1 cellular context compared by ENCODE assay signal in the genomic region with DNA sequence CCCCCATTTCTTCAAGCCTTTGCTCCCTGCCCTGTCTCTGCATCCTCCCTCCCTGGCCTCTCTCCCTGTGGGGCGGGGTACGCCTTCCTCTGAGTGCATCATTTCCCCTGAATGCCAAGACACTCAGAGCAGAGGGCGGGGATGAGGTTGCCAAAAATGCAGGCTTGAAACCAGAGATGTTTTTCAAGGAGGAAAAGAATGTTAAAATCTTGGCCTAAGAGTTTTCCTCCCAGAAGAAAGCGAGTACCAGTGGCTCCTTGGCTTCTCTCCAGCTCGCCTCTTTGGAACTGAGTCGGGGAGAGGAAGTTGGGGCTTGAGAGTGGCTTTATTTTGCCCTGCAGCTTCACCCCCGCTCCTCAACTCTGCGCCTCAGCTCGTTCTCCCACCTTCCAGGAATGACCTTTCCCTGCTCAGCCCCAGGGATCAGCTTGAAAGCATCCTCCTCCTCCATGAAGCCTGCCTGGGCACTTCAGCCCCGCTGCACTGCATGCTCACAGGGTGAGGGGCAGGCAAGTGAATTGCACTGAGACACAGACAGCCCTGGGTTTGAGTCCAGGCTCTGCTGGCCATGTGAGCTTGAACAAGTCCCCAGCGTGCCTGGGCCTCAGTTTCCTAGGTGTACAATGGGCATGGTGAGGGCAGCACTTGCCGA.
TF ChIP-seq lines count a peak whose summit lies in the region.

No MANE protein-coding gene starts in this region.

TF ChIP-seq in K562, 482 proteins besides CTCF, POLR2A, EP300 and RAD21:
- TF ChIP-seq, protein P1, sequence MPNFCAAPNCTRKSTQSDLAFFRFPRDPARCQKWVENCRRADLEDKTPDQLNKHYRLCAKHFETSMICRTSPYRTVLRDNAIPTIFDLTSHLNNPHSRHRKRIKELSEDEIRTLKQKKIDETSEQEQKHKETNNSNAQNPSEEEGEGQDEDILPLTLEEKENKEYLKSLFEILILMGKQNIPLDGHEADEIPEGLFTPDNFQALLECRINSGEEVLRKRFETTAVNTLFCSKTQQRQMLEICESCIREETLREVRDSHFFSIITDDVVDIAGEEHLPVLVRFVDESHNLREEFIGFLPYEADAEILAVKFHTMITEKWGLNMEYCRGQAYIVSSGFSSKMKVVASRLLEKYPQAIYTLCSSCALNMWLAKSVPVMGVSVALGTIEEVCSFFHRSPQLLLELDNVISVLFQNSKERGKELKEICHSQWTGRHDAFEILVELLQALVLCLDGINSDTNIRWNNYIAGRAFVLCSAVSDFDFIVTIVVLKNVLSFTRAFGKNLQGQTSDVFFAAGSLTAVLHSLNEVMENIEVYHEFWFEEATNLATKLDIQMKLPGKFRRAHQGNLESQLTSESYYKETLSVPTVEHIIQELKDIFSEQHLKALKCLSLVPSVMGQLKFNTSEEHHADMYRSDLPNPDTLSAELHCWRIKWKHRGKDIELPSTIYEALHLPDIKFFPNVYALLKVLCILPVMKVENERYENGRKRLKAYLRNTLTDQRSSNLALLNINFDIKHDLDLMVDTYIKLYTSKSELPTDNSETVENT (CRISPR knock-in tag; IDR thresholded peaks at IDR 0.05): no peak
- TF ChIP-seq NFIC (IDR thresholded peaks at IDR 0.05) (0 out of 2 replicates have a peak, but pooled peaks have one; percentile 32), SPI1 (IDR thresholded peaks at IDR 0.05; ENCODE audit: borderline replicate concordance, low read depth, low read length) (0 out of 2 replicates have a peak, but pooled peaks have one; percentile 34), NEUROD1 (IDR thresholded peaks at IDR 0.05; ENCODE audit: borderline replicate concordance, low read depth, low read length, partially characterized antibody) (no peak)
